In the genomic region with DNA sequence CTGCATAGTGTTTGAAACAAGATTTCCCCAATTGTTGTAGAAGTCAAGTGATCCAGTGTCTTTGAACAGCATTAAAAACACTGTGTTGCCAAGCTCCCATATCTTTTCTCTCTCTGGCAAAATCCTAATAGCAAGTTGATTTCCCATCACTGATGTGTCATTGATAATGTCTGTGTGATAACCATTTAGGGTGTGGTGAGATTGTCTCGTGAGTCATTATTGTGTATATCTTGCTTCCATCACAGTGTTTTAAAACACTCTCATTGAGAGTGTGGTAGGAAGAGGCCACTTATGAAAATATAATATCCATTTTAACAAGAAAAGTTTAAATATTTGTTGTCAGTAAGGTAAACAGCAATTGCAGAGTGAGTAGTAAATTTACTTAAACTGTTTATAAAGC, we compare ENCODE assay signal across 9 cellular contexts.
A peak's percentile ranks its signal among the peaks of the same experiment; 100 is the strongest.
DNase-seq lines count a peak whose midpoint lies in the region; ATAC-seq and TF ChIP-seq lines count a peak whose summit lies in the region.
"Had no signal": no experiment of that assay in that cellular context is flagged by ENCODE, and none has a peak within 500 bp of the region (broad histone marks: within the 10 kb centered on the region; RNA-seq: fewer than 3 reads in every experiment).

No MANE protein-coding gene starts in this region.

- intact Hi-C loops in psoas muscle (cut with DNase I), result no loop called here

- H3K4me3 Mint-ChIP-seq in activated naive CD4-positive, alpha-beta T cell treated with anti-CD3 and anti-CD28 coated beads, Interleukin-2, amount 50 U/mL, for 24 hours, result no peak overlapping the region
- H3K4me3 Mint-ChIP-seq in T-helper 2 cell treated with Interferon-gamma antibody and Interleukin-4, amounts not matched to agents 5 μg/mL and 100 μg/mL, for 36 hours, result no peak overlapping the region

- no peak overlapping the region for H3K27ac ChIP-seq in psoas muscle

- no peak for ATAC-seq in psoas muscle

- H3K27me3 Mint-ChIP-seq in activated naive CD4-positive, alpha-beta T cell treated with anti-CD3 and anti-CD28 coated beads, Interleukin-2, amount 50 U/mL, for 24 hours, result no peaks in the 10 kb centered on the region
- H3K27me3 Mint-ChIP-seq in T-helper 2 cell treated with Interferon-gamma antibody and Interleukin-4, amounts not matched to agents 5 μg/mL and 100 μg/mL, for 36 hours (ENCODE audit: low read depth), result no peaks in the 10 kb centered on the region

- peaks cover 28% of the 10 kb centered on the region for H3K4me1 Mint-ChIP-seq in activated naive CD4-positive, alpha-beta T cell treated with anti-CD3 and anti-CD28 coated beads, Interleukin-2, amount 50 U/mL, for 24 hours
- peaks cover 22% of the 10 kb centered on the region for H3K4me1 Mint-ChIP-seq in T-helper 2 cell treated with Interferon-gamma antibody and Interleukin-4, amounts not matched to agents 5 μg/mL and 100 μg/mL, for 36 hours (ENCODE audit: low read depth)

- WGBS in psoas muscle, 3 donors, result 45 to 72% (median 59%) methylated on average over 1 of the region's 1 CpG

- H3K9me3 ChIP-seq in psoas muscle, result no peaks in the 10 kb centered on the region

- peak overlapping the region; percentile 84 for H3K27ac Mint-ChIP-seq in activated naive CD4-positive, alpha-beta T cell treated with anti-CD3 and anti-CD28 coated beads, Interleukin-2, amount 50 U/mL, for 24 hours
- H3K27ac Mint-ChIP-seq in T-helper 2 cell treated with Interferon-gamma antibody and Interleukin-4, amounts not matched to agents 5 μg/mL and 100 μg/mL, for 36 hours, result peak overlapping the region; percentile 16

- no peaks in the 10 kb centered on the region for H3K36me3 ChIP-seq in psoas muscle (ENCODE audit: insufficient read depth in 1 of 2, low read depth in 1 of 2)

- peaks cover 6% of the 10 kb centered on the region for H3K36me3 Mint-ChIP-seq in activated naive CD4-positive, alpha-beta T cell treated with anti-CD3 and anti-CD28 coated beads, Interleukin-2, amount 50 U/mL, for 24 hours
- H3K36me3 Mint-ChIP-seq in T-helper 2 cell treated with Interferon-gamma antibody and Interleukin-4, amounts not matched to agents 5 μg/mL and 100 μg/mL, for 36 hours (ENCODE audit: low read depth), result peaks cover 15% of the 10 kb centered on the region

- DNase-seq in activated naive CD4-positive, alpha-beta T cell (lab: John Stamatoyannopoulos, UW), result no peak
- no peak for DNase-seq in T-helper 2 cell treated with Interferon-gamma antibody and Interleukin-4, amounts not matched to agents 5 μg/mL and 100 μg/mL, for 36 hours (ENCODE audit: low spot score)
- DNase-seq in fibroblast of peridontal ligament (ENCODE audit: extremely low read depth) (peak; percentile 65), stromal cell of bone marrow (ENCODE audit: low read depth) (peak; percentile 54), NCI-H345 (lab: John Stamatoyannopoulos, UW) (no peak), psoas muscle (no peak)
- DNase-seq in stimulated activated CD4-positive, alpha-beta T cell treated with anti-CD3 and anti-CD28 coated beads, Interleukin-4, amount 100 ng/mL, for 24 hours, result no peak
- DNase-seq: NCI-H524 treated with DMSO at 0.1 percent for 48 hours had no signal

- no peak overlapping the region for H3K4me3 ChIP-seq in psoas muscle

- no peak for TF ChIP-seq CTCF in psoas muscle (IDR thresholded peaks at IDR 0.05)

- no peaks in the 10 kb centered on the region for H3K9me3 Mint-ChIP-seq in activated naive CD4-positive, alpha-beta T cell treated with anti-CD3 and anti-CD28 coated beads, Interleukin-2, amount 50 U/mL, for 24 hours
- H3K9me3 Mint-ChIP-seq in T-helper 2 cell treated with Interferon-gamma antibody and Interleukin-4, amounts not matched to agents 5 μg/mL and 100 μg/mL, for 36 hours, result no peaks in the 10 kb centered on the region

- no peaks in the 10 kb centered on the region for H3K4me1 ChIP-seq in psoas muscle

- no peaks in the 10 kb centered on the region for H3K27me3 ChIP-seq in psoas muscle (ENCODE audit: insufficient read depth in 3 of 3, low read length in 2 of 3)

Comparison
In these comparisons a context has a peak if more than half of its experiments do, and no peak if none do; other contexts are left out.
1. DNase-seq: peak in fibroblast of peridontal ligament (single experiment) and stromal cell of bone marrow (single experiment); none in activated naive CD4-positive, alpha-beta T cell (0 of 4), T-helper 2 cell treated with Interferon-gamma antibody and Interleukin-4, amounts not matched to agents 5 μg/mL and 100 μg/mL, for 36 hours (single experiment), stimulated activated CD4-positive, alpha-beta T cell treated with anti-CD3 and anti-CD28 coated beads, Interleukin-4, amount 100 ng/mL, for 24 hours (single experiment), NCI-H345 (single experiment) and psoas muscle (0 of 2).